Comparison of ENCODE assay signal across 8 cellular contexts in the genomic region with DNA sequence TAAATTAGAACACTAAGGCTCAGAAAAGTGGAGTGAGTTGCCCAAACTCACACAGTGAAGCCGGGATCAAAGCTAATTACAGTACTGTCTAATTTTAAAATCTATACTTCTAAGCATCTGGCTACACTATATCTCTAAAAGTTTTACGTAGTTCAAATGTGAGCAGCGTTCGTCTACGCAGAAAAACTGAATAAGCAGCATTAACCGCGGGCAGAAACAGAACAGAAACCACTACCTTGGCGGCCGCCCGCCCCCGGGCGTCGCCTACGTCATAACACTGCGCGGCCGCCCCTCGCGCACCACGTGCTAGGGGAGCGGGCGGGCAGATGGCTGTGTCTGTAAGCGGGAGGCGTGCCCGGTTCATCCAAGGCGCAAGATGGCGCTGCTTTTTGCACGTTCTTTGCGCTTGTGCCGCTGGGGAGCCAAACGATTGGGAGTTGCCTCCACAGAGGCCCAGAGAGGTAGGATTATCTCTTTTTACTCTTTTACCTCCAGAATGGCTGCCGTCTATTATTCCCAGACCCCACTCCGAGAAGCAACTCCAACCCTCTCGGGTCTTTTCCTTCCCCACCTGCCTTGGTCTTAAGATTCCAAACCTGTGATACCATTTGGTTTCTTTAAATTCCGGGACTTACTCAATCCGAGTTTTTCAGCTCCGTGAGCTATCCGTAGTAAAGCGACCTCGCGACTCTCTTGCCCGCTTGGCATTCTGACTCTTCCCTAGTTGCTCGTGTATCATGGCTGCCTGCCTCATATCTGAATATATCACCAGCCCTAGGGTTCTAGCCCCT. TPM values are rescaled to one million over a fixed set of nuclear protein-coding genes. Genes with fewer than 3 reads are reported as not detected.
DNase-seq lines count a peak whose midpoint lies in the region; ATAC-seq and TF ChIP-seq lines count a peak whose summit lies in the region.

A gene (plus strand): TSS at position 363 of the 791 bp plus-strand sequence. CDS start 14 bp downstream, at position 377.

- peak within 1 kb of the TSS; percentile 78 to 84 (median 81) for H3K4me3 ChIP-seq in breast epithelium
- H3K4me3 ChIP-seq in spleen: peak within 1 kb of the TSS; percentile 64 to 97 (median 78)

- H3K9me3 ChIP-seq in breast epithelium (no peaks in the 10 kb centered on the region), spleen (no peaks in the 10 kb centered on the region)

- H3K36me3 ChIP-seq in breast epithelium (no peaks in the 10 kb centered on the region), spleen (peaks cover 0 to 24% (median 3%) of the 10 kb centered on the region in 6 donors)

- ATAC-seq in GM18870 (IDR thresholded peaks at IDR 0.05; ENCODE audit: unreplicated experiment) (peak; percentile 62), HG03108 (IDR thresholded peaks at IDR 0.05; ENCODE audit: unreplicated experiment) (peak; percentile 92)

- H3K27me3 ChIP-seq in breast epithelium: no peaks in the 10 kb centered on the region
- no peaks in the 10 kb centered on the region for H3K27me3 ChIP-seq in spleen (replicated peaks in 1 of 7)

- H3K27ac ChIP-seq in VCaP (peak within 1 kb of the TSS; percentile 97), breast epithelium (peak within 1 kb of the TSS; percentile 90 to 92), spleen (peak within 1 kb of the TSS; percentile 87 to 98 (median 93))

- intact Hi-C loops in breast epithelium (cut with DNase I; ENCODE audit: low total_unique reads): loop anchor here (2.0 kb wide), 1 partner anchor 350 kb away; a partner anchor contains a TSS
- intact Hi-C loops in spleen (cut with DNase I; ENCODE audit: low total_unique reads): loop anchor here (10.0 kb wide), 1 partner anchor 134 kb away; a partner anchor contains a TSS

- DNase-seq in ACHN (peak; percentile 98), NCI-H2171 treated with DMSO at 0.1 percent for 48 hours (lab: John Stamatoyannopoulos, UW) (peak; percentile 94), breast epithelium (ENCODE audit: low spot score in 2 of 2) (peak; percentile 92 to 93), inferior parietal cortex (ENCODE audit: extremely low spot score) (peak; percentile 96), spleen (peak; percentile 98)

- in situ Hi-C loops in ACHN (cut with HindIII; ENCODE audit: low pct_ligation_motif_present, low pct_unique_long_range_greater_than_20kb, low sequenced_read_pairs): no loop called here

- TF ChIP-seq CTCF in VCaP (conservative IDR thresholded peaks at IDR 0.05) (peak; percentile 66), breast epithelium (IDR thresholded peaks at IDR 0.05) (peak in 2 of 3 donors; percentile 11 to 15), spleen (IDR thresholded peaks at IDR 0.05 in 8 of 11, conservative IDR thresholded peaks at IDR 0.05 in 3 of 11) (peak in 9 of 11 experiments; percentile 18 to 71 (median 45))

- 0 to 1% (median 1%) methylated on average over 35 to 43 of the region's 43 CpGs for WGBS in spleen, 5 donors

- TF ChIP-seq POLR2A in breast epithelium (IDR thresholded peaks at IDR 0.05) (peak; percentile 96), spleen (IDR thresholded peaks at IDR 0.05) (peak; percentile 54 to 96 (median 69))

- H3K4me1 ChIP-seq in breast epithelium (peaks cover 0 to 6% of the 10 kb centered on the region in 2 donors), spleen (peaks cover 16 to 59% (median 41%) of the 10 kb centered on the region in 6 donors)

RNA-seq across cellular contexts. Expression of the gene that starts here (rescaled TPM):
- total RNA-seq in breast epithelium (1 to 10 TPM; 2.9 to 4.8 (median 3.6) TPM), spleen (1 to 10 TPM; 2.8 to 4.9 (median 4.2) TPM)
- polyA plus RNA-seq in spleen: 1 to 10 TPM; 1.4 to 2.5 (median 1.8) TPM

Comparison
In these comparisons a context has a peak if more than half of its experiments do, and no peak if none do; other contexts are left out.
1. Peak in every context shown above with its lines: DNase-seq, ATAC-seq, H3K4me3 ChIP-seq and H3K27ac ChIP-seq.
2. CTCF ChIP-seq: peak in every context shown above with its lines; median percentile 66 in VCaP; 45 in spleen; 13 in breast epithelium.